Comparison of ENCODE assay signal across 18 cellular contexts in genomic region chr3:98691897-98692296, GRCh38.
DNase-seq lines count a peak whose midpoint lies in the region; ATAC-seq and TF ChIP-seq lines count a peak whose summit lies in the region.
"Had no signal": no experiment of that assay in that cellular context is flagged by ENCODE, and none has a peak within 500 bp of the region (broad histone marks: within the 10 kb centered on the region; RNA-seq: fewer than 3 reads in every experiment).

No MANE protein-coding gene starts in this region.

- H3K4me3 ChIP-seq in MM.1S (ENCODE audit: low read length) (no peak overlapping the region), cardiac fibroblast (replicated peaks in 1 of 2; ENCODE audit: low read depth in 2 of 2, low read length in 2 of 2) (no peak overlapping the region), heart right ventricle (no peak overlapping the region), esophagus squamous epithelium (no peak overlapping the region)

- no peak overlapping the region for H3K4me2 ChIP-seq in MM.1S (ENCODE audit: low read depth, low read length)

- intact Hi-C loops in heart right ventricle (cut with DNase I) (loop anchor here in 2 of 10 donors (2.0 to 5.0 kb wide), 2 partner anchors 41 to 70 kb away; partner anchors contain the start of gene ST3GAL6 (in 1 of the 2)), sciatic nerve (cut with DNase I) (no loop called here), esophagus squamous epithelium (cut with DNase I) (no loop called here)

- H3K9me2 ChIP-seq in MM.1S (replicated peaks; ENCODE audit: insufficient read depth, low read length): no peaks in the 10 kb centered on the region

- H3K36me3 ChIP-seq in MM.1S (replicated peaks; ENCODE audit: insufficient read depth, low read length): no peaks in the 10 kb centered on the region
- no peaks in the 10 kb centered on the region for H3K36me3 ChIP-seq in heart right ventricle
- H3K36me3 ChIP-seq in esophagus squamous epithelium: no peaks in the 10 kb centered on the region

- no peaks in the 10 kb centered on the region for H3F3A ChIP-seq in MM.1S (ENCODE audit: insufficient read depth, low read length)

- peaks cover 4% of the 10 kb centered on the region; the same call in 1 of the 2 replicates for H3K4me1 ChIP-seq in MM.1S (ENCODE audit: low read length)
- peaks cover 0 to 16% (median 0%) of the 10 kb centered on the region in 9 donors for H3K4me1 ChIP-seq in heart right ventricle
- H3K4me1 ChIP-seq in esophagus squamous epithelium: no peaks in the 10 kb centered on the region

- H3K9me3 ChIP-seq in MM.1S (replicated peaks; ENCODE audit: insufficient read depth, low read length): no peaks in the 10 kb centered on the region
- peaks cover 0 to 11% (median 5%) of the 10 kb centered on the region in 11 donors for H3K9me3 ChIP-seq in heart right ventricle
- no peaks in the 10 kb centered on the region for H3K9me3 ChIP-seq in esophagus squamous epithelium

- H4K20me1 ChIP-seq in MM.1S (ENCODE audit: insufficient read depth, low read length): no peaks in the 10 kb centered on the region

- TF ChIP-seq POLR2A in esophagus squamous epithelium (IDR thresholded peaks at IDR 0.05): no peak

- no peaks in the 10 kb centered on the region for H3K79me2 ChIP-seq in MM.1S (ENCODE audit: low read length)

- 10 to 16% methylated on average over 1 of the region's 1 CpG for WGBS in heart right ventricle, 2 donors
- WGBS in esophagus squamous epithelium, 2 donors: 11% methylated on average over 1 of the region's 1 CpG; no CpG with 5 or more reads in 1 of the 2 donors

- TF ChIP-seq CTCF in MM.1S (IDR thresholded peaks at IDR 0.05; ENCODE audit: low read length) (no peak), cardiac fibroblast (IDR thresholded peaks at IDR 0.05; ENCODE audit: low read depth, low read length) (no peak), heart right ventricle (IDR thresholded peaks at IDR 0.05) (no peak), esophagus squamous epithelium (IDR thresholded peaks at IDR 0.05) (no peak)

- H3K27ac ChIP-seq in MM.1S (ENCODE audit: low read length) (no peak overlapping the region), heart right ventricle (peak overlapping the region in 6 of 10 donors; percentile 48 to 80 (median 70)), esophagus squamous epithelium (no peak overlapping the region)

- no peak overlapping the region for H2AFZ ChIP-seq in MM.1S (ENCODE audit: low read length)

- peak; percentile 60 for DNase-seq in MM.1S
- DNase-seq in cardiac fibroblast (ENCODE audit: low read depth in 2 of 2): peak; percentile 43 to 49
- no peak for DNase-seq in heart right ventricle
- DNase-seq in lung microvascular endothelial cell (ENCODE audit: low read depth in 2 of 2): peak; percentile 95 to 96
- no peak for DNase-seq in sciatic nerve (ENCODE audit: low spot score)
- DNase-seq in esophagus squamous epithelium (lab: John Stamatoyannopoulos, UW): no peak
- DNase-seq: AML-193, COR-L47, DMS153, EL, H7, MV-4-11, NCI-H1417, NCI-H2029, NCI-H2171, NCI-H446, NCI-H69 had no signal

- H3K9ac ChIP-seq in MM.1S (ENCODE audit: low read length): no peak overlapping the region

- peak in 6 of 8 donors; percentile 78 to 92 (median 87) for ATAC-seq in heart right ventricle
- ATAC-seq in sciatic nerve: no peak
- ATAC-seq in GM19324 (IDR thresholded peaks at IDR 0.05; ENCODE audit: low FRiP score, unreplicated experiment): no peak

- H3K27me3 ChIP-seq in MM.1S (replicated peaks; ENCODE audit: insufficient read depth, low read length): no peaks in the 10 kb centered on the region
- H3K27me3 ChIP-seq in heart right ventricle: no peaks in the 10 kb centered on the region
- H3K27me3 ChIP-seq in esophagus squamous epithelium: no peaks in the 10 kb centered on the region

Comparison
In these comparisons a context has a peak if more than half of its experiments do, and no peak if none do; other contexts are left out.
1. DNase-seq: peak in MM.1S (single experiment), cardiac fibroblast (2 of 2) and lung microvascular endothelial cell (2 of 2); none in heart right ventricle (0 of 2), sciatic nerve (single experiment) and esophagus squamous epithelium (single experiment).
2. H3K27ac ChIP-seq: peak in heart right ventricle (6 of 10); none in MM.1S (single experiment) and esophagus squamous epithelium (0 of 4).
3. ATAC-seq: peak in heart right ventricle (6 of 8); none in sciatic nerve (single experiment) and GM19324 (single experiment).